In the genomic region with DNA sequence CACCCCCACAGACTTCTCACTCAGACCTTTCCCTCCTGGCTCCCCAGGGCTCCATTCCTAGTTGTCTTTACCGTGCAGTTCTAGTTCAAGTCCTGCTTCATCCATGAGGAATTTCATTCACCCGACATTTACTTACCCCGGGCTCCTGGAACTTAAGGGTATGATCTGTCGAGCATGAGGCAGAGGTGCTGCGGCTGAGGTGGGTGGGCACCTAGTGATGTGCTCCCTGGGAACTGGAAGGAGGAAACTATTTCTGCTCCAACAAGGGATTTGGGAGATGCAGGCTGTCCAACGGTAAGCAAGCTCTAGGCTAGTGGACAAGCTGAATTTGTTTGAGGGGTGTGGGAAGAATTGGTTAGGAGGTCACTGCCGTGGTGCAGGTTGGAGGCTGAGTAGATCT, we compare ENCODE assay signal across 15 cellular contexts. TPM values are rescaled to one million over a fixed set of nuclear protein-coding genes. Genes with fewer than 3 reads are reported as not detected.
DNase-seq lines count a peak whose midpoint lies in the region; ATAC-seq and TF ChIP-seq lines count a peak whose summit lies in the region.
"Had no signal": no experiment of that assay in that cellular context is flagged by ENCODE, and none has a peak within 500 bp of the region (broad histone marks: within the 10 kb centered on the region; RNA-seq: fewer than 3 reads in every experiment).

No MANE protein-coding gene starts in this region.

- no peaks in the 10 kb centered on the region for H3K27me3 ChIP-seq in esophagus muscularis mucosa
- no peaks in the 10 kb centered on the region for H3K27me3 ChIP-seq in neuronal stem cell (ENCODE audit: control insufficient read depth in 3 of 3, insufficient read depth in 3 of 3, low read depth in 1 of 3, low read length in 3 of 3)
- H3K27me3 ChIP-seq in mammary epithelial cell (ENCODE audit: insufficient read depth, low read length) = no peaks in the 10 kb centered on the region
- H3K27me3 ChIP-seq: BE2C had no signal

- no peaks in the 10 kb centered on the region for H3K27me3 Mint-ChIP-seq in brain
- H3K27me3 Mint-ChIP-seq: CD4-positive, alpha-beta memory T cell had no signal

- H3K9me3 ChIP-seq in esophagus muscularis mucosa (no peaks in the 10 kb centered on the region), neuronal stem cell (replicated peaks in 1 of 2; ENCODE audit: control insufficient read depth in 2 of 2, insufficient read depth in 1 of 2, low read depth in 1 of 2, low read length in 2 of 2) (no peaks in the 10 kb centered on the region), mammary epithelial cell (replicated peaks; ENCODE audit: insufficient read depth, low read length) (no peaks in the 10 kb centered on the region)
- H3K9me3 ChIP-seq: A549, BE2C had no signal

- peaks cover 6 to 62% (median 48%) of the 10 kb centered on the region in 4 donors for H3K4me1 ChIP-seq in esophagus muscularis mucosa
- H3K4me1 ChIP-seq in neuronal stem cell (ENCODE audit: control insufficient read depth in 2 of 2, insufficient read depth in 1 of 2, low read depth in 1 of 2, low read length in 2 of 2) = peaks cover 20 to 37% of the 10 kb centered on the region in 2 donors
- H3K4me1 ChIP-seq in mammary epithelial cell (ENCODE audit: insufficient read depth, low read length) = no peaks in the 10 kb centered on the region
- H3K4me1 ChIP-seq: A549 had no signal

- TF ChIP-seq CTCF in brain (conservative IDR thresholded peaks at IDR 0.05) (no peak), esophagus muscularis mucosa (IDR thresholded peaks at IDR 0.05) (no peak), mammary epithelial cell (conservative IDR thresholded peaks at IDR 0.05 in 1 of 2, IDR thresholded peaks at IDR 0.05 in 1 of 2; ENCODE audit: extremely low read depth in 1 of 2, insufficient read depth in 1 of 2, low read depth in 1 of 2, low read length in 2 of 2) (no peak)

- H3K4me2 ChIP-seq in neuronal stem cell (ENCODE audit: insufficient read depth, low read length, poor library complexity, severe bottlenecking) (no peak overlapping the region), mammary epithelial cell (ENCODE audit: insufficient read depth, low read depth, low read length) (no peak overlapping the region)
- H3K4me2 ChIP-seq: A549 had no signal

- no peak overlapping the region for H2BK12ac ChIP-seq in neuronal stem cell (ENCODE audit: low read length)

- no peak overlapping the region for H2AFZ ChIP-seq in neuronal stem cell (ENCODE audit: low read length)
- no peak overlapping the region for H2AFZ ChIP-seq in mammary epithelial cell (ENCODE audit: low read depth, low read length)

- peak overlapping the region in 1 of 5 experiments; percentile 12 for H3K4me3 Mint-ChIP-seq in brain
- H3K4me3 Mint-ChIP-seq: CD4-positive, alpha-beta memory T cell; HFFc6 had no signal

- no peaks in the 10 kb centered on the region for H4K20me1 ChIP-seq in mammary epithelial cell (ENCODE audit: insufficient read depth, low read length)

- no peak overlapping the region for H3K9ac ChIP-seq in neuronal stem cell (ENCODE audit: low read depth, low read length, poor library complexity)
- no peak overlapping the region for H3K9ac ChIP-seq in mammary epithelial cell (ENCODE audit: insufficient read depth, low read length)

- intact Hi-C loops in esophagus muscularis mucosa (cut with DNase I) (no loop called here), mammary epithelial cell (cut with micrococcal nuclease) (no loop called here)

- no peaks in the 10 kb centered on the region for H3K79me1 ChIP-seq in neuronal stem cell (ENCODE audit: low read depth, low read length)

- H3K4me3 ChIP-seq in esophagus muscularis mucosa (no peak overlapping the region), neuronal stem cell (ENCODE audit: low read length in 2 of 2) (no peak overlapping the region), mammary epithelial cell (replicated peaks in 1 of 3; ENCODE audit: insufficient read depth in 1 of 3, low read depth in 2 of 3, low read length in 3 of 3) (no peak overlapping the region)
- H3K4me3 ChIP-seq: A549 had no signal

- no peak for TF ChIP-seq POLR2A in esophagus muscularis mucosa (IDR thresholded peaks at IDR 0.05; ENCODE audit: low read depth)

- peak overlapping the region; percentile 23 for H2AK5ac ChIP-seq in neuronal stem cell (ENCODE audit: low read depth, low read length)

- H3K79me2 ChIP-seq in mammary epithelial cell (ENCODE audit: insufficient read depth, low read length) = no peaks in the 10 kb centered on the region

- BruUV-seq in mammary epithelial cell (replicated peaks; lab: Mats Ljungman, UMichigan) = no TSS peak

- in situ Hi-C loops in mammary epithelial cell (cut with MboI; ENCODE audit: low sequenced_read_pairs in 2 of 2) = no loop called here

- 93% methylated on average over 7 of the region's 7 CpGs for WGBS in esophagus muscularis mucosa
- WGBS in neuronal stem cell (ENCODE audit: extremely low coverage in 2 of 2, insufficient read length in 2 of 2, insufficient replicate concordance in 1 of 2), 2 donors = no CpG with 5 or more reads among the region's 7 CpGs
- 74% methylated on average over 7 of the region's 7 CpGs for WGBS in mammary epithelial cell (ENCODE audit: low coverage, missing lambda C conversion rate)

- CTCF ChIA-PET in mammary epithelial cell (lab: Charles Lee; ENCODE audit: low non-redundant PET) = no interaction called here

- TF ChIP-seq EP300 in esophagus muscularis mucosa (IDR thresholded peaks at IDR 0.05) = no peak

- no peak overlapping the region for H2BK120ac ChIP-seq in neuronal stem cell (ENCODE audit: low read depth, low read length)

- no peak for ATAC-seq in GM19023 (IDR thresholded peaks at IDR 0.05; ENCODE audit: unreplicated experiment)
- ATAC-seq: A549 had no signal

- DNase-seq in esophagus muscularis mucosa (ENCODE audit: extremely low spot score) (no peak), neuronal stem cell (ENCODE audit: low spot score) (no peak), mammary epithelial cell (no peak), NCI-H1436 (lab: John Stamatoyannopoulos, UW) (no peak)
- DNase-seq: BE2C; CD4-positive, alpha-beta memory T cell; DND-41; GDM1; HCEC 1CT; HFFc6 had no signal

- peak overlapping the region; percentile 81 for H3K18ac ChIP-seq in neuronal stem cell (ENCODE audit: low read length)

- H4K91ac ChIP-seq in neuronal stem cell (ENCODE audit: low read depth, low read length, poor library complexity) = no peak overlapping the region

- no peak overlapping the region for H3K14ac ChIP-seq in neuronal stem cell (ENCODE audit: low read length)

- H3K36me3 ChIP-seq in esophagus muscularis mucosa (peaks cover 0 to 31% (median 13%) of the 10 kb centered on the region in 4 donors), neuronal stem cell (replicated peaks in 1 of 2; ENCODE audit: control insufficient read depth in 2 of 2, insufficient read depth in 2 of 2, low read length in 2 of 2) (no peaks in the 10 kb centered on the region), mammary epithelial cell (ENCODE audit: insufficient read depth, low read length) (no peaks in the 10 kb centered on the region)
- H3K36me3 ChIP-seq: BE2C had no signal

- H2BK5ac ChIP-seq in neuronal stem cell (ENCODE audit: low read length) = no peak overlapping the region

- H3K9me3 Mint-ChIP-seq in brain = peaks cover 0 to 2% (median 0%) of the 10 kb centered on the region in 5 experiments
- H3K9me3 Mint-ChIP-seq: HFFc6 had no signal

- peak overlapping the region in 3 of 5 experiments; percentile 61 to 91 (median 66) for H3K27ac Mint-ChIP-seq in brain
- H3K27ac Mint-ChIP-seq: HFFc6 had no signal

- no peak overlapping the region for H4K8ac ChIP-seq in neuronal stem cell (ENCODE audit: low read depth, low read length)

- H3K23ac ChIP-seq in neuronal stem cell (ENCODE audit: low read depth, low read length, poor library complexity) = no peak overlapping the region

- peak overlapping the region; percentile 68 for H2BK15ac ChIP-seq in neuronal stem cell (ENCODE audit: low read length)

- H3K27ac ChIP-seq in esophagus muscularis mucosa (replicated peaks in 1 of 4) (peak overlapping the region; percentile 50 to 71 (median 57)), neuronal stem cell (replicated peaks; ENCODE audit: low read length) (no peak overlapping the region), mammary epithelial cell (ENCODE audit: insufficient read depth, low read depth, low read length) (no peak overlapping the region)
- H3K27ac ChIP-seq: A549, C4-2B had no signal

- dilution Hi-C loops in mammary epithelial cell (cut with HindIII; ENCODE audit: low sequenced_read_pairs) = no loop called here

- peaks cover 50% of the 10 kb centered on the region for H3K4me1 Mint-ChIP-seq in brain
- H3K4me1 Mint-ChIP-seq: CD4-positive, alpha-beta memory T cell had no signal

- no peak overlapping the region for H3K4ac ChIP-seq in neuronal stem cell (ENCODE audit: low read length)

- H3K36me3 Mint-ChIP-seq in brain = no peaks in the 10 kb centered on the region
- H3K36me3 Mint-ChIP-seq: CD4-positive, alpha-beta memory T cell had no signal

RNA-seq across cellular contexts. Expression of a gene that starts 30.2 kb away (rescaled TPM):
- 144 TPM for polyA plus RNA-seq in brain (ENCODE audit: insufficient read depth, low read depth, low replicate concordance)
- 100 to 1,000 TPM; 362 to 578 (median 513) TPM for total RNA-seq in esophagus muscularis mucosa
- 0.47 TPM for polyA plus RNA-seq in neuronal stem cell (2013, experiment 1 of 2)
- polyA plus RNA-seq in neuronal stem cell (2013, experiment 2 of 2) = 0.46 TPM
- under 1 TPM in 1 of 2 donors, not detected in 1; 0.17 TPM for total RNA-seq in mammary epithelial cell
- 0.05 TPM for polyA plus RNA-seq in mammary epithelial cell
- not detected for polyA minus RNA-seq in mammary epithelial cell
- total RNA-seq: CD4-positive, alpha-beta memory T cell; HT1080 had no signal
- polyA plus RNA-seq: CD4-positive, alpha-beta memory T cell had no signal

Comparison
In these comparisons a context has a peak if more than half of its experiments do, and no peak if none do; other contexts are left out.
1. H3K27ac ChIP-seq: peak in esophagus muscularis mucosa (4 of 4); none in neuronal stem cell (single experiment) and mammary epithelial cell (single experiment).
2. RNA of a gene that starts 30.2 kb away (total RNA-seq): 362 to 578 TPM in esophagus muscularis mucosa; 0.17 TPM in mammary epithelial cell; every median in the first group is over 100 times any median in the second.